6 cellular contexts compared by ENCODE assay signal in genomic region chr20:63741676-63742380, GRCh38. TPM values are rescaled to one million over a fixed set of nuclear protein-coding genes. Genes with fewer than 3 reads are reported as not detected.
DNase-seq lines count a peak whose midpoint lies in the region; TF ChIP-seq lines count a peak whose summit lies in the region.

No MANE protein-coding gene starts in this region.

- peaks cover 0 to 14% (median 14%) of the 10 kb centered on the region in 3 experiments; a peak in 4 of 7 replicates for H3K36me3 Mint-ChIP-seq in H9 (ENCODE audit: insufficient read depth in 1 of 3, low read depth in 3 of 3)

- no peak overlapping the region for H3K18ac ChIP-seq in H9 (ENCODE audit: insufficient read length, low read depth, low read length)

- peaks cover 0 to 2% of the 10 kb centered on the region in 2 experiments; a peak in 1 of 4 replicates for H3K4me1 Mint-ChIP-seq in H9

- no peak overlapping the region for H2BK120ac ChIP-seq in H9 (ENCODE audit: low read depth, low read length, poor library complexity, severe bottlenecking)

- no CpG with 5 or more reads among the region's 30 CpGs for WGBS in H9 (ENCODE audit: extremely low coverage, insufficient read length, low lambda C conversion rate)

- no peak overlapping the region for H2BK20ac ChIP-seq in H9 (ENCODE audit: low read depth, low read length, poor library complexity, severe bottlenecking)

- H3K27ac ChIP-seq in H9 (ENCODE audit: insufficient read length, low read depth, low read length) (no peak overlapping the region), parathyroid adenoma (peak overlapping the region; percentile 66)

- H4K91ac ChIP-seq in H9 (ENCODE audit: insufficient read length, low read depth, low read length) = no peak overlapping the region

- H3K23me2 ChIP-seq in H9 (ENCODE audit: insufficient read length, low read depth, low read length, poor library complexity, severe bottlenecking) = peaks cover 9% of the 10 kb centered on the region

- no peak for DNase-seq in H9
- DNase-seq in choroid plexus epithelial cell (ENCODE audit: low read depth) = no peak
- DNase-seq in GOT3 (lab: John Stamatoyannopoulos, UW) = no peak
- no peak for DNase-seq in mesenteric fat pad (ENCODE audit: low spot score)
- DNase-seq in kidney tubule cell (ENCODE audit: low spot score) = no peak

- H3K79me2 ChIP-seq in H9 (ENCODE audit: insufficient read depth, low read length) (no peaks in the 10 kb centered on the region), parathyroid adenoma (no peaks in the 10 kb centered on the region)

- no peaks in the 10 kb centered on the region for H3K4me1 ChIP-seq in H9 (ENCODE audit: insufficient read depth, low read length)
- H3K4me1 ChIP-seq in parathyroid adenoma = peaks cover 10% of the 10 kb centered on the region

- H3T11ph ChIP-seq in H9 (ENCODE audit: low read length) = no peak overlapping the region

- H3K4me3 ChIP-seq in choroid plexus epithelial cell (ENCODE audit: low read depth, low read length) = peak overlapping the region; percentile 69
- H3K4me3 ChIP-seq in parathyroid adenoma (ENCODE audit: low read depth, low read length) = peak overlapping the region; percentile 63

- H2AK5ac ChIP-seq in H9 (ENCODE audit: insufficient read length, low read length) = no peak overlapping the region

- H3K9me3 Mint-ChIP-seq in H9 = no peaks in the 10 kb centered on the region

- H3K4me2 ChIP-seq in H9 (ENCODE audit: insufficient read depth, insufficient read length, low read length) = no peak overlapping the region
- peak overlapping the region; percentile 70 for H3K4me2 ChIP-seq in parathyroid adenoma (ENCODE audit: low read length)

- H2BK5ac ChIP-seq in H9 (ENCODE audit: insufficient read length, low read length) = no peak overlapping the region

- no peak overlapping the region for H3K27ac Mint-ChIP-seq in H9

- H3K56ac ChIP-seq in H9 (ENCODE audit: insufficient read length, low read depth, low read length) = no peak overlapping the region

- no peak overlapping the region for H4K5ac ChIP-seq in H9 (ENCODE audit: insufficient read length, low read depth, low read length)

- H2AFZ ChIP-seq in H9 (ENCODE audit: low read length) = no peak overlapping the region
- no peak overlapping the region for H2AFZ ChIP-seq in parathyroid adenoma

- no peak overlapping the region for H3K23ac ChIP-seq in H9 (ENCODE audit: insufficient read length, low read depth, low read length)

- no peak overlapping the region for H3K4ac ChIP-seq in H9 (ENCODE audit: low read depth, low read length)

- no peak overlapping the region for H2BK15ac ChIP-seq in H9 (ENCODE audit: low read depth, low read length)

- no peak overlapping the region for H3K9ac ChIP-seq in H9 (ENCODE audit: extremely low read depth, insufficient read length, low read length)
- no peak overlapping the region for H3K9ac ChIP-seq in parathyroid adenoma

- H3K36me3 ChIP-seq in parathyroid adenoma (ENCODE audit: control insufficient read depth, insufficient read depth, low read length) = no peaks in the 10 kb centered on the region

- no peaks in the 10 kb centered on the region for H3K79me1 ChIP-seq in H9 (ENCODE audit: insufficient read depth, low read depth, low read length, poor library complexity, severe bottlenecking)

- TF ChIP-seq CTCF in H9 (conservative IDR thresholded peaks at IDR 0.05) (no peak), choroid plexus epithelial cell (conservative IDR thresholded peaks at IDR 0.05; ENCODE audit: low read depth, low read length) (no peak), parathyroid adenoma (IDR thresholded peaks at IDR 0.05) (no peak)

- no peak overlapping the region for H4K8ac ChIP-seq in H9 (replicated peaks; ENCODE audit: insufficient read length, low read depth, low read length)

- no peaks in the 10 kb centered on the region for H3K27me3 Mint-ChIP-seq in H9 (ENCODE audit: low read depth)

- H3K9me3 ChIP-seq in H9 (ENCODE audit: control insufficient read depth, low read depth, low read length) (no peaks in the 10 kb centered on the region), parathyroid adenoma (ENCODE audit: control insufficient read depth, low read length) (no peaks in the 10 kb centered on the region)

- H3K14ac ChIP-seq in H9 (ENCODE audit: insufficient read depth, low read length) = no peak overlapping the region

- no peaks in the 10 kb centered on the region for H4K20me1 ChIP-seq in H9 (ENCODE audit: control insufficient read depth, insufficient read depth, insufficient read length)

- H2BK12ac ChIP-seq in H9 (ENCODE audit: insufficient read length, low read depth, low read length) = no peak overlapping the region

- H3K4me3 Mint-ChIP-seq in H9 = peak overlapping the region; percentile 65 to 76; a peak in 3 of 5 replicates

- no peaks in the 10 kb centered on the region for H3K27me3 ChIP-seq in H9 (ENCODE audit: insufficient read depth, low read length)
- H3K27me3 ChIP-seq in parathyroid adenoma (ENCODE audit: control insufficient read depth, insufficient read depth, low read length) = no peaks in the 10 kb centered on the region

RNA-seq across cellular contexts. Expression of gene SLC2A4RG, which starts 2.3 kb away (rescaled TPM):
- 37.9 and 43.9 TPM in 2 replicates for total RNA-seq in H9 (2021)
- 62.0 TPM for total RNA-seq in mesenteric fat pad

RNA-seq across cellular contexts. Expression of gene LIME1, which starts 5.4 kb away (rescaled TPM):
- total RNA-seq in H9 (2021) = 12.8 and 13.5 TPM in 2 replicates
- 6.5 TPM for total RNA-seq in mesenteric fat pad

RNA-seq across cellular contexts. Expression of gene ZGPAT, which starts 34.0 kb away (rescaled TPM):
- 25.5 and 27.6 TPM in 2 replicates for total RNA-seq in H9 (2021)
- 26.7 TPM for total RNA-seq in mesenteric fat pad

RNA-seq across cellular contexts. Expression of gene ARFRP1, which starts 34.1 kb away (rescaled TPM):
- total RNA-seq in H9 (2021) (39.5 and 42.7 TPM in 2 replicates), mesenteric fat pad (47.3 TPM)

RNA-seq across cellular contexts. Expression of gene TNFRSF6B, which starts 45.4 kb away (rescaled TPM):
- 0.86 TPM in 1 of 2 replicates, not detected in the other for total RNA-seq in H9 (2021)
- total RNA-seq in mesenteric fat pad = 4.7 TPM
